ENCODE assay signal across 11 cellular contexts in genomic region chr9:137004285-137004684, GRCh38. TPM values are rescaled to one million over a fixed set of nuclear protein-coding genes. Genes with fewer than 3 reads are reported as not detected.
DNase-seq lines count a peak whose midpoint lies in the region; ATAC-seq, FAIRE-seq and TF ChIP-seq lines count a peak whose summit lies in the region.
"Not testable (repeated sequence)": the region's sequence is repeated elsewhere in the genome, so short reads cannot be mapped to it uniquely, and the experiment has no call there.
"Had no signal": no experiment of that assay in that cellular context is flagged by ENCODE, and none has a peak within 500 bp of the region (broad histone marks: within the 10 kb centered on the region; RNA-seq: fewer than 3 reads in every experiment).

No MANE protein-coding gene starts in this region.

- H3K4me1 ChIP-seq in A549 (peaks cover 15% of the 10 kb centered on the region), OCI-LY7 (ENCODE audit: insufficient read depth, low read length, poor library complexity, severe bottlenecking) (peaks cover 20% of the 10 kb centered on the region)
- not testable (repeated sequence) for H3K4me1 ChIP-seq in neural progenitor cell

- not testable (repeated sequence) for H3K27ac Mint-ChIP-seq in neural progenitor cell

- in situ Hi-C loops in astrocyte of the spinal cord (cut with HindIII; ENCODE audit: low sequenced_read_pairs): not testable (repeated sequence)

- not testable (repeated sequence) for H3K4me3 Mint-ChIP-seq in neural progenitor cell

- peak in 1 of 2 experiments; percentile 34 for DNase-seq in A549 (ENCODE audit: low read depth in 1 of 2, low spot score in 1 of 2)
- not testable (repeated sequence) for DNase-seq in OCI-LY7 (ENCODE audit: low spot score); astrocyte of the spinal cord (ENCODE audit: low read depth, low spot score); foreskin fibroblast; neural progenitor cell (ENCODE audit: low spot score)

- TF ChIP-seq EP300 in A549 (IDR thresholded peaks at IDR 0.05): not testable (repeated sequence)

- H3K4me2 ChIP-seq in A549; OCI-LY7 (ENCODE audit: low read length); neural progenitor cell: not testable (repeated sequence)

- peak; percentile 20; the same call in 1 of the 3 replicates for TF ChIP-seq CTCF in A549 (IDR thresholded peaks at IDR 0.05)
- TF ChIP-seq CTCF in GM12874 (IDR thresholded peaks at IDR 0.05; ENCODE audit: insufficient read depth, low read depth, low read length): peak; percentile 34
- peak; percentile 60 for TF ChIP-seq CTCF in OCI-LY7 (conservative IDR thresholded peaks at IDR 0.05; ENCODE audit: low read length)
- TF ChIP-seq CTCF in astrocyte of the spinal cord (IDR thresholded peaks at IDR 0.05; ENCODE audit: low read depth, low read length): peak; percentile 33
- TF ChIP-seq CTCF in foreskin fibroblast (IDR thresholded peaks at IDR 0.05; ENCODE audit: low read depth, low read length): peak; percentile 16
- TF ChIP-seq CTCF in neural progenitor cell (IDR thresholded peaks at IDR 0.05): peak; percentile 47

- not testable (repeated sequence) for H3K27ac ChIP-seq in A549; OCI-LY7 (ENCODE audit: low read depth, low read length, poor library complexity, severe bottlenecking); neural progenitor cell

- not testable (repeated sequence) for H3K27me3 ChIP-seq in neural progenitor cell

- H3F3A ChIP-seq in neural progenitor cell (ENCODE audit: low read depth): not testable (repeated sequence)

- BruUV-seq in OCI-LY7 (replicated peaks; lab: Mats Ljungman, UMichigan): not testable (repeated sequence)

- TF ChIP-seq POLR2A in A549 (IDR thresholded peaks at IDR 0.05; ENCODE audit: low read length): not testable (repeated sequence)

- H4K20me1 ChIP-seq in OCI-LY7 (ENCODE audit: insufficient read depth, low read length); neural progenitor cell (ENCODE audit: low read depth): not testable (repeated sequence)

- CTCF ChIA-PET in A549 (lab: Yijun Ruan, JAX): interaction anchor here (1.1 to 6.1 kb wide), 9 partner anchors 8 to 161 kb away, joined by 3 to 37 read pairs (median 5); partner anchors contain the start of genes ABCA2, AJM1 and CLIC3
- CTCF ChIA-PET in OCI-LY7 (lab: Charles Lee; ENCODE audit: unreplicated experiment): not testable (repeated sequence)

- intact Hi-C loops in OCI-LY7 (cut with micrococcal nuclease; ENCODE audit: unreplicated experiment): not testable (repeated sequence)

- not testable (repeated sequence) for H3K9me3 ChIP-seq in A549; OCI-LY7 (ENCODE audit: low read length); neural progenitor cell (ENCODE audit: low read depth)

- not testable (repeated sequence) for FAIRE-seq in A549 (lab: Jason Lieb, UNC)

- not testable (repeated sequence) for H3K36me3 ChIP-seq in OCI-LY7 (ENCODE audit: insufficient read depth, low read length); neural progenitor cell

- H3K27me3 Mint-ChIP-seq in neural progenitor cell (ENCODE audit: insufficient read depth, low read depth): peaks cover 16% of the 10 kb centered on the region

- not testable (repeated sequence) for H2AFZ ChIP-seq in OCI-LY7 (ENCODE audit: low read length); neural progenitor cell (replicated peaks)

- H3K9me3 Mint-ChIP-seq in neural progenitor cell: not testable (repeated sequence)

- H3K79me2 ChIP-seq in OCI-LY7 (ENCODE audit: insufficient read depth, low read depth, low read length); neural progenitor cell (ENCODE audit: low read depth): not testable (repeated sequence)

- H3K36me3 Mint-ChIP-seq in neural progenitor cell: not testable (repeated sequence)

- H3K4me1 Mint-ChIP-seq in neural progenitor cell: not testable (repeated sequence)

- not testable (repeated sequence) for TF ChIP-seq RAD21 in A549 (conservative IDR thresholded peaks at IDR 0.05 in 1 of 2, IDR thresholded peaks at IDR 0.05 in 1 of 2)

- 28% methylated on average over 17 of the region's 17 CpGs for WGBS in A549 (ENCODE audit: missing lambda C conversion rate)

- not testable (repeated sequence) for H3K9ac ChIP-seq in neural progenitor cell

- not testable (repeated sequence) for H3K4me3 ChIP-seq in A549; OCI-LY7 (ENCODE audit: low read depth, low read length, poor library complexity, severe bottlenecking); astrocyte of the spinal cord (ENCODE audit: low read depth, low read length); foreskin fibroblast (ENCODE audit: low read depth in 1 of 2, low read length in 2 of 2); neural progenitor cell

- not testable (repeated sequence) for ATAC-seq in A549

- H3K9me2 ChIP-seq in OCI-LY7 (ENCODE audit: insufficient read depth, low read length): not testable (repeated sequence)

- POLR2A ChIA-PET in A549 (lab: Yijun Ruan, JAX); OCI-LY7 (lab: Charles Lee): not testable (repeated sequence)

RNA-seq across cellular contexts. Expression of gene CLIC3, which starts 7.9 kb away (rescaled TPM):
- polyA plus RNA-seq in A549 (2011; rRNA removed): 0.33 and 0.61 TPM in 2 replicates
- 5.9 and 10.1 TPM in 2 replicates for polyA plus RNA-seq in A549 (2012; cell fraction: cytosol; rRNA removed)
- 7.5 and 11.7 TPM in 2 replicates for polyA plus RNA-seq in A549 (2012; cell fraction: nucleus; rRNA removed)
- 5.1 to 6.6 TPM (median 6.4 TPM) in 3 replicates for polyA plus RNA-seq in A549 (2017; fragmentation: RNase III; extraction: RNeasy Plus Mini Kit Qiagen cat#74134 plus additional on column Dnase treatment)
- polyA minus RNA-seq in A549 (2011; rRNA and poly(A)+ RNA removed): not detected in 2 replicates
- not detected in 2 replicates for total RNA-seq in OCI-LY7 (2014; rRNA removed; shearing (Covaris generic))
- total RNA-seq in OCI-LY7 (2022): not detected in 2 replicates
- not detected in 2 replicates for total RNA-seq in neural progenitor cell (ENCODE audit: low replicate concordance)
- total RNA-seq: activated T-helper 1 cell treated with anti-CD3 and anti-CD28 coated beads, Interleukin-12 subunit alpha, Interleukin-12 subunit beta, Interleukin-2, Interleukin-4 antibody, amounts not matched to agents 30 ng/mL and 10 ng/mL and 1 ng/mL, durations not matched to agents 14 hours and 24 hours and 36 hours; lung microvascular endothelial cell had no signal

RNA-seq across cellular contexts. Expression of gene PAXX, which starts 12.1 kb away (rescaled TPM):
- polyA plus RNA-seq in A549 (2011; rRNA removed) (12.6 and 15.6 TPM in 2 replicates), A549 (2017; fragmentation: RNase III; extraction: RNeasy Plus Mini Kit Qiagen cat#74134 plus additional on column Dnase treatment) (50.7 to 57.0 TPM (median 53.2 TPM) in 3 replicates)
- 88.1 and 100 TPM in 2 replicates for polyA plus RNA-seq in A549 (2012; cell fraction: cytosol; rRNA removed)
- polyA plus RNA-seq in A549 (2012; cell fraction: nucleus; rRNA removed): 270 and 382 TPM in 2 replicates
- polyA minus RNA-seq in A549 (2011; rRNA and poly(A)+ RNA removed): 5.0 and 5.2 TPM in 2 replicates
- 63.5 and 66.5 TPM in 2 replicates for total RNA-seq in OCI-LY7 (2014; rRNA removed; shearing (Covaris generic))
- total RNA-seq in OCI-LY7 (2022) (45.7 and 46.3 TPM in 2 replicates), neural progenitor cell (ENCODE audit: low replicate concordance) (31.5 and 79.6 TPM in 2 replicates)

RNA-seq across cellular contexts. Expression of gene LCNL1, which starts 21.5 kb away (rescaled TPM):
- 0.04 and 0.19 TPM in 2 replicates for polyA plus RNA-seq in A549 (2011; rRNA removed)
- polyA plus RNA-seq in A549 (2012; cell fraction: cytosol; rRNA removed): 0.01 and 0.04 TPM in 2 replicates
- polyA plus RNA-seq in A549 (2012; cell fraction: nucleus; rRNA removed): 0.39 and 0.48 TPM in 2 replicates
- 0.05 to 0.08 TPM (median 0.08 TPM) in 3 replicates for polyA plus RNA-seq in A549 (2017; fragmentation: RNase III; extraction: RNeasy Plus Mini Kit Qiagen cat#74134 plus additional on column Dnase treatment)
- not detected in 2 replicates for polyA minus RNA-seq in A549 (2011; rRNA and poly(A)+ RNA removed)
- total RNA-seq in OCI-LY7 (2014; rRNA removed; shearing (Covaris generic)): not detected in 2 replicates
- total RNA-seq in OCI-LY7 (2022): not detected in 2 replicates
- total RNA-seq in neural progenitor cell (ENCODE audit: low replicate concordance): 0.09 TPM in 1 of 2 replicates, not detected in the other
- total RNA-seq: A172; activated T-helper 1 cell treated with anti-CD3 and anti-CD28 coated beads, Interleukin-12 subunit alpha, Interleukin-12 subunit beta, Interleukin-2, Interleukin-4 antibody, amounts not matched to agents 30 ng/mL and 10 ng/mL and 1 ng/mL, durations not matched to agents 14 hours and 24 hours and 36 hours; lung microvascular endothelial cell; PC-3; thoracic aorta had no signal

RNA-seq across cellular contexts. Expression of gene ABCA2, which starts 23.8 kb away (rescaled TPM):
- 8.3 and 10.1 TPM in 2 replicates for polyA plus RNA-seq in A549 (2011; rRNA removed)
- 28.8 and 41.7 TPM in 2 replicates for polyA plus RNA-seq in A549 (2012; cell fraction: cytosol; rRNA removed)
- polyA plus RNA-seq in A549 (2012; cell fraction: nucleus; rRNA removed): 187 and 285 TPM in 2 replicates
- 23.0 to 25.6 TPM (median 24.7 TPM) in 3 replicates for polyA plus RNA-seq in A549 (2017; fragmentation: RNase III; extraction: RNeasy Plus Mini Kit Qiagen cat#74134 plus additional on column Dnase treatment)
- 10.9 and 21.1 TPM in 2 replicates for polyA minus RNA-seq in A549 (2011; rRNA and poly(A)+ RNA removed)
- 2.4 and 4.1 TPM in 2 replicates for total RNA-seq in OCI-LY7 (2014; rRNA removed; shearing (Covaris generic))
- total RNA-seq in OCI-LY7 (2022): 8.3 and 10.6 TPM in 2 replicates
- total RNA-seq in neural progenitor cell (ENCODE audit: low replicate concordance): 2.7 and 19.7 TPM in 2 replicates

RNA-seq across cellular contexts. Expression of gene PTGDS, which starts 27.0 kb away (rescaled TPM):
- polyA plus RNA-seq in A549 (2011; rRNA removed) (0.31 and 0.33 TPM in 2 replicates), A549 (2017; fragmentation: RNase III; extraction: RNeasy Plus Mini Kit Qiagen cat#74134 plus additional on column Dnase treatment) (0.18 to 0.34 TPM (median 0.26 TPM) in 3 replicates)
- 0.50 and 0.61 TPM in 2 replicates for polyA plus RNA-seq in A549 (2012; cell fraction: cytosol; rRNA removed)
- 0.66 and 1.0 TPM in 2 replicates for polyA plus RNA-seq in A549 (2012; cell fraction: nucleus; rRNA removed)
- polyA minus RNA-seq in A549 (2011; rRNA and poly(A)+ RNA removed): not detected in 2 replicates
- not detected in 2 replicates for total RNA-seq in OCI-LY7 (2014; rRNA removed; shearing (Covaris generic))
- total RNA-seq in OCI-LY7 (2022) (not detected in 2 replicates), neural progenitor cell (ENCODE audit: low replicate concordance) (not detected in 2 replicates)
- total RNA-seq: A172, PC-3 had no signal
